8 cellular contexts compared by ENCODE assay signal in the genomic region with DNA sequence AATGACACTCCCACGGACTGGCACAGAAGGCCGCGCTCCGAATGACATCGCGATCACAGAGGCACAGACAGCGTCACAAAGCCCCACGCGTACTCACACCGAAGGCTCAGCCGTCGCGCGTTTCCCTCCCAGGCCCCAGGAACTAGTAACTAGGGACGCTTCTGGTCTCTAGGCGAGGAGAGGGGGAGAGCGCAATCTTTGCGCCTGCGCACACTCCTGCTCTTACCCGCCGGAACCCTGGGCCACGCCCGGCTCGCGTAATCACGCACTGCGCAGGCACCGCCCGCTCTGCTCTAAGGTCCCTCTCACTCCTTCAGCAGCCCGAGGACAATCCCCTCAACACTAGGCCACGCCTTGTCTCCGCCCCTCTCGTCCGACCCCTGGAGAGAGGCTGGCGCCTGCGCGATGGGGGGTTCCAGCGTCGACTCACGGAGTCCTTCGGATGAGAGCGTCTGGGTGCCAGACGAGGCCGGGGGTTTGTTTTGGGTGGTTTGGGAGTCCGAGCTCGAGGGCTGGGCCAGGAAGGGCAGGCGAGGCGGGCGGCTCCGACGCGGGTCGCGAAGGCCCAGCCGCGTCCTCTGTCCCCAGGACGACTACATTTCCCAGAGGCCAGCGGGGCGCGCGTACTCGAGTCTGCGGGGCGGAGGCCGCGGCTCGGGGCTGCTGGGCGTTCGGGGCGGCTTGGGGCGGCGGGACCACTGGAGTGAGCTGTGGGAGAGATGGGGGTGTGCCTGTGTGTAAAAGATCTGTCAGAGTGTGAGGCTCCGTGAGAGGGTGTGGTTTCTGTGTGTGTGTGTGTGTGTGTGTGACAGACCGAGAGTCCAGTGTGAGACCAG. TPM values are rescaled to one million over a fixed set of nuclear protein-coding genes. Genes with fewer than 3 reads are reported as not detected.
DNase-seq lines count a peak whose midpoint lies in the region; ATAC-seq, FAIRE-seq and TF ChIP-seq lines count a peak whose summit lies in the region.

Gene ZNF471 (plus strand): TSS at position 410 of the 836 bp plus-strand sequence. CDS start 3,717 bp downstream, outside the sequence.

- ATAC-seq in mucosa of descending colon (peak; percentile 99), GM19455 (IDR thresholded peaks at IDR 0.05; ENCODE audit: unreplicated experiment) (no peak)

- H3K79me2 ChIP-seq in GM23248 (ENCODE audit: insufficient read depth): no peaks in the 10 kb centered on the region

- DNase-seq in GM23248 (peak; percentile 100), NCI-H748 (lab: John Stamatoyannopoulos, UW; ENCODE audit: unreplicated experiment) (peak; percentile 99), activated T-cell treated with anti-CD3 and anti-CD28 coated beads for 48 hours (ENCODE audit: low read depth) (peak; percentile 77), mucosa of descending colon (peak; percentile 95 to 98 (median 97)), GM12891 (ENCODE audit: insufficient read length, low spot score) (no peak)
- DNase-seq in stimulated activated CD8-positive, alpha-beta memory T cell treated with anti-CD3 and anti-CD28 coated beads, Interleukin-2, amount 100 ng/mL, for 48 hours (ENCODE audit: low read depth in 2 of 2): peak; percentile 71 to 81

- H3K36me3 ChIP-seq in GM23248 (ENCODE audit: low read depth) (0 out of 2 replicates have a peak, but pooled peaks cover 1% of the 10 kb centered on the region), esophagus (ENCODE audit: control insufficient read depth in 2 of 2, insufficient read depth in 2 of 2, low read length in 1 of 2) (no peaks in the 10 kb centered on the region), mucosa of descending colon (ENCODE audit: low read depth) (no peaks in the 10 kb centered on the region)

- H3K9ac ChIP-seq in GM23248: peak within 1 kb of the TSS; percentile 96

- no peaks in the 10 kb centered on the region for H3F3A ChIP-seq in GM23248 (ENCODE audit: insufficient read depth)

- no peaks in the 10 kb centered on the region for H3K9me2 ChIP-seq in GM23248 (ENCODE audit: insufficient read depth)

- H3K9me3 ChIP-seq in GM23248 (ENCODE audit: low read depth) (no peaks in the 10 kb centered on the region), esophagus (ENCODE audit: control insufficient read depth in 2 of 2, insufficient read depth in 1 of 2, low read depth in 1 of 2, low read length in 1 of 2) (peaks cover 0 to 11% of the 10 kb centered on the region in 2 donors), mucosa of descending colon (peaks cover 55% of the 10 kb centered on the region)

- H3K4me1 ChIP-seq in GM23248 (ENCODE audit: insufficient read depth): no peaks in the 10 kb centered on the region
- H3K4me1 ChIP-seq in esophagus (ENCODE audit: control insufficient read depth in 2 of 2, insufficient read depth in 2 of 2, low read length in 1 of 2): peaks cover 0 to 9% of the 10 kb centered on the region in 2 donors
- no peaks in the 10 kb centered on the region for H3K4me1 ChIP-seq in mucosa of descending colon (ENCODE audit: low read depth)

- H3K4me3 ChIP-seq in GM23248: peak within 1 kb of the TSS; percentile 86
- H3K4me3 ChIP-seq in esophagus (ENCODE audit: low read depth in 1 of 2, low read length in 2 of 2): peak within 1 kb of the TSS; percentile 57 to 80
- peak within 1 kb of the TSS; percentile 42 for H3K4me3 ChIP-seq in mucosa of descending colon

- no peaks in the 10 kb centered on the region for H3K27me3 ChIP-seq in GM23248 (replicated peaks; ENCODE audit: insufficient read depth)
- H3K27me3 ChIP-seq in esophagus (ENCODE audit: control insufficient read depth in 1 of 2, insufficient read depth in 2 of 2, low read length in 2 of 2): no peaks in the 10 kb centered on the region

- H3K27ac ChIP-seq in GM23248: peak within 1 kb of the TSS; percentile 96
- peak within 1 kb of the TSS; percentile 93 to 97 for H3K27ac ChIP-seq in esophagus (ENCODE audit: low read depth in 2 of 2, low read length in 1 of 2)

- 1 to 2% methylated on average over 59 to 61 of the region's 74 CpGs for WGBS in GM23248 (ENCODE audit: low coverage in 1 of 2, low lambda C conversion rate in 2 of 2, missing lambda C conversion rate in 2 of 2), 2 experiments
- 3 to 4% methylated on average over 74 of the region's 74 CpGs for WGBS in esophagus, 2 donors

- no peak for TF ChIP-seq POLR2A in GM12891 (IDR thresholded peaks at IDR 0.05; ENCODE audit: low read depth, low read length)

- in situ Hi-C loops in GM23248 (cut with MboI): no loop called here

- H4K20me1 ChIP-seq in GM23248 (ENCODE audit: insufficient read depth): no peaks in the 10 kb centered on the region

- TF ChIP-seq CTCF in mucosa of descending colon (IDR thresholded peaks at IDR 0.05): no peak

- intact Hi-C loops in mucosa of descending colon (cut with DNase I, micrococcal nuclease): no loop called here

- H2AFZ ChIP-seq in GM23248: peak within 1 kb of the TSS; percentile 97

- no peak for FAIRE-seq in GM12891 (lab: Jason Lieb, UNC)

- H3K4me2 ChIP-seq in GM23248 (ENCODE audit: unreplicated experiment): peak within 1 kb of the TSS; percentile 98

TF ChIP-seq in GM12891, 5 proteins besides CTCF, POLR2A, EP300 and RAD21:
- TF ChIP-seq SPI1 (IDR thresholded peaks at IDR 0.05; ENCODE audit: low read depth, low read length): no peak
- TF ChIP-seq POU2F2 (IDR thresholded peaks at IDR 0.05; ENCODE audit: low read depth, low read length): no peak
- TF ChIP-seq TAF1 (IDR thresholded peaks at IDR 0.05; ENCODE audit: low read depth, low read length): no peak
- no peak for TF ChIP-seq PAX5 (IDR thresholded peaks at IDR 0.05; ENCODE audit: insufficient read depth, low read length, severe bottlenecking)
- no peak for TF ChIP-seq POLR2AphosphoS5 (IDR thresholded peaks at IDR 0.05; ENCODE audit: low read depth, low read length)
TF ChIP-seq in GM12891: peak in this region for 0.

RNA-seq across cellular contexts. Expression of gene ZNF471, which starts in this region (rescaled TPM):
- total RNA-seq in GM23248 (2014; rRNA removed; shearing (Covaris generic)): 4.7 and 6.1 TPM in 2 replicates
- 3.4 and 3.6 TPM in 2 replicates for polyA plus RNA-seq in GM23248 (2016; fragmentation: Nextera tagmentation; extraction: Ambion mirVana)
- polyA plus RNA-seq in esophagus: 1 to 10 TPM; 1.2 to 2.2 TPM
- total RNA-seq in mucosa of descending colon: 10 to 100 TPM in 1 of 3 donors, 1 to 10 TPM in 2; 2.8 to 14.7 (median 4.2) TPM
- polyA plus RNA-seq in GM12891 (2012; ENCODE audit: low read depth, missing spikeins): not detected
